8 cellular contexts compared by ENCODE assay signal in genomic region chr12:46269429-46270241, GRCh38. TPM values are rescaled to one million over a fixed set of nuclear protein-coding genes. Genes with fewer than 3 reads are reported as not detected.
DNase-seq lines count a peak whose midpoint lies in the region; ATAC-seq and TF ChIP-seq lines count a peak whose summit lies in the region.

No MANE protein-coding gene starts in this region.

- H3K9ac ChIP-seq in rectal smooth muscle tissue (ENCODE audit: low read length), result peak overlapping the region; percentile 58

- H3K4me3 ChIP-seq in GM12875 (ENCODE audit: low read depth, low read length) (peak overlapping the region; percentile 87), rectal smooth muscle tissue (ENCODE audit: low read length) (peak overlapping the region; percentile 94)

- peaks cover 27% of the 10 kb centered on the region for H3K4me1 ChIP-seq in foreskin keratinocyte
- peaks cover 5% of the 10 kb centered on the region for H3K4me1 ChIP-seq in rectal smooth muscle tissue (ENCODE audit: control insufficient read depth, insufficient read depth, low read length)

- no peaks in the 10 kb centered on the region for H3K27me3 ChIP-seq in foreskin keratinocyte
- H3K27me3 ChIP-seq in rectal smooth muscle tissue (ENCODE audit: control insufficient read depth, insufficient read depth, low read length), result no peaks in the 10 kb centered on the region

- ATAC-seq in HG02571 (IDR thresholded peaks at IDR 0.05; ENCODE audit: unreplicated experiment) (peak; percentile 4), foreskin keratinocyte (peak; percentile 18)

- no peaks in the 10 kb centered on the region for H3K36me3 ChIP-seq in rectal smooth muscle tissue (ENCODE audit: control insufficient read depth, insufficient read depth, low read length)

- DNase-seq in NCI-H748 (lab: John Stamatoyannopoulos, UW; ENCODE audit: unreplicated experiment), result peak; percentile 76
- DNase-seq in activated T-cell treated with anti-CD3 and anti-CD28 coated beads, Interleukin-2, amount 50 U/mL, for 1 hour, result peak; percentile 71
- DNase-seq in foreskin keratinocyte, result peak; percentile 66 to 84
- DNase-seq in NOMO-1 treated with DMSO at 0.1 percent for 48 hours (lab: John Stamatoyannopoulos, UW; ENCODE audit: unreplicated experiment), result no peak
- DNase-seq in DMS 273 (lab: John Stamatoyannopoulos, UW; ENCODE audit: unreplicated experiment), result no peak

- H3K27ac ChIP-seq in foreskin keratinocyte (peak overlapping the region; percentile 88), rectal smooth muscle tissue (ENCODE audit: low read depth, low read length) (peak overlapping the region; percentile 86)

- TF ChIP-seq CTCF in GM12875 (IDR thresholded peaks at IDR 0.05; ENCODE audit: borderline replicate concordance, insufficient read depth, low read depth, low read length) (no peak), foreskin keratinocyte (conservative IDR thresholded peaks at IDR 0.05) (no peak)

RNA-seq across cellular contexts. Expression of gene SLC38A1, which starts 0.8 kb away (rescaled TPM):
- 147 and 182 TPM in 2 replicates for total RNA-seq in foreskin keratinocyte
- polyA plus RNA-seq in foreskin keratinocyte, result 28.5 and 28.8 TPM in 2 replicates

Comparison
In these comparisons a context has a peak if more than half of its experiments do, and no peak if none do; other contexts are left out.
1. DNase-seq: peak in NCI-H748 (single experiment), activated T-cell treated with anti-CD3 and anti-CD28 coated beads, Interleukin-2, amount 50 U/mL, for 1 hour (single experiment) and foreskin keratinocyte (2 of 2); none in NOMO-1 treated with DMSO at 0.1 percent for 48 hours (single experiment) and DMS 273 (single experiment).